In the genomic region with DNA sequence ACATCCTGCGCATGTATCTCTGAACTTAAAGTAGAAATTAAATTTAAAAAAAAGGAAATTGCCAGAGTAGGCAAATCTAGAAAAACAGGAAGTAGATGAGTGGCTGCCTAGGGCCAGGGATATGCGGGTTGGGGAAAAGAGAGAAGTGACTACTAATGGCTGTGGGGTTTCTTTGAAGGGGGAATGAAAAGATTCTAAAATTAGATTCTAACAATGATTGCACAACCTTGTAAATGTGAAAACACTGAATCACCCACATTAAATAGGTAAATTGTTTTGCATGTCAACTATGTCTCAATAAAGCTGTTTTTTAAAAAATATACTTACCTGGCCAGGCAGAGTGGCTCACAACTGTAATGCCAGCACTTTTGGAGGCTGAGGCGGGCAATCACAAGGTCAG, we compare ENCODE assay signal across 15 cellular contexts. TPM values are rescaled to one million over a fixed set of nuclear protein-coding genes. Genes with fewer than 3 reads are reported as not detected.
DNase-seq lines count a peak whose midpoint lies in the region; ATAC-seq and TF ChIP-seq lines count a peak whose summit lies in the region.
"Had no signal": no experiment of that assay in that cellular context is flagged by ENCODE, and none has a peak within 500 bp of the region (broad histone marks: within the 10 kb centered on the region; RNA-seq: fewer than 3 reads in every experiment).

No MANE protein-coding gene starts in this region.

- peak overlapping the region in 1 of 2 donors; percentile 59 for H3K27ac Mint-ChIP-seq in effector memory CD8-positive, alpha-beta T cell

- ATAC-seq in effector memory CD8-positive, alpha-beta T cell (replicated peaks): peak; percentile 58
- ATAC-seq in GM18520 (IDR thresholded peaks at IDR 0.05; ENCODE audit: unreplicated experiment) (no peak), GM21737 (IDR thresholded peaks at IDR 0.05; ENCODE audit: unreplicated experiment) (no peak), GM21526 (IDR thresholded peaks at IDR 0.05; ENCODE audit: low FRiP score, unreplicated experiment) (no peak)
- ATAC-seq: left colon had no signal

- TF ChIP-seq CTCF in esophagus squamous epithelium (IDR thresholded peaks at IDR 0.05): no peak

- peak; percentile 30 for DNase-seq in Ammon's horn (ENCODE audit: low spot score)
- peak; percentile 62 for DNase-seq in GF-D8 (lab: John Stamatoyannopoulos, UW)
- DNase-seq in SIG-M5 treated with dmso at 0.1 percent for 504 hours (lab: John Stamatoyannopoulos, UW; ENCODE audit: unreplicated experiment): peak; percentile 97
- no peak for DNase-seq in effector memory CD8-positive, alpha-beta T cell
- DNase-seq in esophagus squamous epithelium (lab: John Stamatoyannopoulos, UW): no peak
- DNase-seq: left colon; NCI-H2107; ovary; stimulated activated naive CD4-positive, alpha-beta T cell treated with Interleukin-2 at 50 U/mL for 16 hours had no signal

- H3K36me3 ChIP-seq in esophagus squamous epithelium: no peaks in the 10 kb centered on the region
- H3K36me3 ChIP-seq: ovary had no signal

- H3K27me3 ChIP-seq in esophagus squamous epithelium: no peaks in the 10 kb centered on the region
- H3K27me3 ChIP-seq: ovary had no signal

- no peaks in the 10 kb centered on the region for H3K36me3 Mint-ChIP-seq in effector memory CD8-positive, alpha-beta T cell (ENCODE audit: insufficient read depth)

- H3K9me3 Mint-ChIP-seq in effector memory CD8-positive, alpha-beta T cell: peaks cover 4 to 11% of the 10 kb centered on the region in 2 donors

- no peak overlapping the region for H3K27ac ChIP-seq in esophagus squamous epithelium
- H3K27ac ChIP-seq: ovary had no signal

- no peak overlapping the region for H3K4me3 ChIP-seq in esophagus squamous epithelium
- H3K4me3 ChIP-seq: ovary had no signal

- H3K9me3 ChIP-seq in esophagus squamous epithelium: no peaks in the 10 kb centered on the region
- H3K9me3 ChIP-seq: ovary had no signal

- TF ChIP-seq POLR2A in esophagus squamous epithelium (IDR thresholded peaks at IDR 0.05): no peak

- 71 to 80% methylated on average over 3 of the region's 3 CpGs for WGBS in esophagus squamous epithelium, 2 donors

- H3K4me1 Mint-ChIP-seq in effector memory CD8-positive, alpha-beta T cell (ENCODE audit: low read depth in 2 of 2): peaks cover 14 to 17% of the 10 kb centered on the region in 2 donors

- no peaks in the 10 kb centered on the region for H3K4me1 ChIP-seq in esophagus squamous epithelium

- intact Hi-C loops in esophagus squamous epithelium (cut with DNase I): no loop called here

- no peak overlapping the region for H3K4me3 Mint-ChIP-seq in effector memory CD8-positive, alpha-beta T cell

- H3K27me3 Mint-ChIP-seq in effector memory CD8-positive, alpha-beta T cell: peaks cover 0 to 11% of the 10 kb centered on the region in 2 donors

RNA-seq across cellular contexts. Expression of a gene that starts 14.2 kb away (rescaled TPM):
- total RNA-seq in esophagus squamous epithelium: not detected
- total RNA-seq: glomerular endothelial cell, H4, left colon, ovary, RPMI7951 had no signal

RNA-seq across cellular contexts. Expression of a gene that starts 60.0 kb away (rescaled TPM):
- not detected for total RNA-seq in esophagus squamous epithelium
- total RNA-seq: glomerular endothelial cell, H4, ovary, RPMI7951 had no signal

Comparison
In these comparisons a context has a peak if more than half of its experiments do, and no peak if none do; other contexts are left out.
1. DNase-seq: peak in Ammon's horn (single experiment), GF-D8 (single experiment) and SIG-M5 treated with dmso at 0.1 percent for 504 hours (single experiment); none in effector memory CD8-positive, alpha-beta T cell (0 of 3) and esophagus squamous epithelium (single experiment).